ENCODE assay signal across 21 cellular contexts in genomic region chr14:73258845-73259611, GRCh38.
"Had no signal": no experiment of that assay in that cellular context is flagged by ENCODE, and none has a peak within 500 bp of the region (broad histone marks: within the 10 kb centered on the region; RNA-seq: fewer than 3 reads in every experiment).

No MANE protein-coding gene starts in this region.

- H3K27ac Mint-ChIP-seq: activated CD4-positive, alpha-beta memory T cell treated with anti-CD3 and anti-CD28 coated beads, Interleukin-2, amount 10 ng/mL, durations not matched to agents 7 days and 5 days; activated CD8-positive, alpha-beta memory T cell treated with anti-CD3 and anti-CD28 coated beads, Interleukin-2, amount 10 ng/mL, durations not matched to agents 7 days and 5 days; activated naive CD4-positive, alpha-beta T cell treated with anti-CD3 and anti-CD28 coated beads, Interleukin-2, amount 50 U/mL, for 72 hours; naive thymus-derived CD4-positive, alpha-beta T cell; neural progenitor cell; type B pancreatic cell had no signal

- H3K9me3 Mint-ChIP-seq: activated CD4-positive, alpha-beta memory T cell treated with anti-CD3 and anti-CD28 coated beads, Interleukin-2, amount 10 ng/mL, durations not matched to agents 7 days and 5 days; activated naive CD4-positive, alpha-beta T cell treated with anti-CD3 and anti-CD28 coated beads, Interleukin-2, amount 50 U/mL, for 72 hours; naive thymus-derived CD4-positive, alpha-beta T cell; neural progenitor cell; type B pancreatic cell had no signal

- H3K9ac ChIP-seq: neural progenitor cell had no signal

- ATAC-seq: activated CD8-positive, alpha-beta memory T cell treated with anti-CD3 and anti-CD28 coated beads, Interleukin-2, amount 10 ng/mL, durations not matched to agents 7 days and 5 days; gastrocnemius medialis; left lung; naive thymus-derived CD4-positive, alpha-beta T cell; right lobe of liver had no signal

- H3K4me3 ChIP-seq: adrenal gland, breast epithelium, gastrocnemius medialis, left lung, neural progenitor cell, ovary, right lobe of liver, stomach had no signal

- H3K27me3 ChIP-seq: adrenal gland, breast epithelium, gastrocnemius medialis, left lung, neural progenitor cell, ovary, right lobe of liver, stomach had no signal

- FAIRE-seq: astrocyte, small intestine had no signal

- H3K4me1 ChIP-seq: adrenal gland, breast epithelium, gastrocnemius medialis, left lung, neural progenitor cell, right lobe of liver, stomach had no signal

- H3K4me3 Mint-ChIP-seq: activated CD4-positive, alpha-beta memory T cell treated with anti-CD3 and anti-CD28 coated beads, Interleukin-2, amount 10 ng/mL, durations not matched to agents 7 days and 5 days; activated CD8-positive, alpha-beta memory T cell treated with anti-CD3 and anti-CD28 coated beads, Interleukin-2, amount 10 ng/mL, durations not matched to agents 7 days and 5 days; naive thymus-derived CD4-positive, alpha-beta T cell; neural progenitor cell; type B pancreatic cell had no signal

- H3K4me1 Mint-ChIP-seq: naive thymus-derived CD4-positive, alpha-beta T cell had no signal

- H3K36me3 Mint-ChIP-seq: activated CD8-positive, alpha-beta memory T cell treated with anti-CD3 and anti-CD28 coated beads, Interleukin-2, amount 10 ng/mL, durations not matched to agents 7 days and 5 days; activated naive CD4-positive, alpha-beta T cell treated with anti-CD3 and anti-CD28 coated beads, Interleukin-2, amount 50 U/mL, for 72 hours; naive thymus-derived CD4-positive, alpha-beta T cell; neural progenitor cell; type B pancreatic cell had no signal

- H2AFZ ChIP-seq: neural progenitor cell had no signal

- H3K4me2 ChIP-seq: neural progenitor cell had no signal

- H3K36me3 ChIP-seq: adrenal gland, breast epithelium, gastrocnemius medialis, left lung, neural progenitor cell, ovary, right lobe of liver had no signal

- DNase-seq: activated CD4-positive, alpha-beta memory T cell treated with anti-CD3 and anti-CD28 coated beads, Interleukin-2, amount 10 ng/mL, durations not matched to agents 7 days and 5 days; activated CD4-positive, alpha-beta T cell treated with anti-CD3 and anti-CD28 coated beads for 1 hour; activated CD8-positive, alpha-beta memory T cell treated with anti-CD3 and anti-CD28 coated beads, Interleukin-2, amount 10 ng/mL, durations not matched to agents 7 days and 5 days; cerebellar nuclear complex; effector CD4-positive, alpha-beta T cell; left lung; mesenchymal stem cell; naive thymus-derived CD4-positive, alpha-beta T cell; small intestine; stimulated activated CD4-positive, alpha-beta T cell treated with anti-CD3 and anti-CD28 coated beads, Interleukin-15, amount 100 ng/mL, for 24 hours; stimulated activated CD4-positive, alpha-beta T cell treated with anti-CD3 and anti-CD28 coated beads, Interleukin-2, amount 100 ng/mL, for 48 hours; stomach had no signal

- H3K9me3 ChIP-seq: adrenal gland, breast epithelium, gastrocnemius medialis, left lung, ovary, right lobe of liver, stomach had no signal

- H3K27ac ChIP-seq: adrenal gland, breast epithelium, gastrocnemius medialis, left lung, neural progenitor cell, ovary, right lobe of liver, stomach had no signal
